ENCODE assay signal across 2 cellular contexts in genomic region chr2:177175917-177176668, GRCh38.
TF ChIP-seq lines count a peak whose summit lies in the region.

No MANE protein-coding gene starts in this region.

TF ChIP-seq in HepG2, 621 proteins besides CTCF, POLR2A, EP300 and RAD21 (continued from another document):
- TF ChIP-seq, protein P1, sequence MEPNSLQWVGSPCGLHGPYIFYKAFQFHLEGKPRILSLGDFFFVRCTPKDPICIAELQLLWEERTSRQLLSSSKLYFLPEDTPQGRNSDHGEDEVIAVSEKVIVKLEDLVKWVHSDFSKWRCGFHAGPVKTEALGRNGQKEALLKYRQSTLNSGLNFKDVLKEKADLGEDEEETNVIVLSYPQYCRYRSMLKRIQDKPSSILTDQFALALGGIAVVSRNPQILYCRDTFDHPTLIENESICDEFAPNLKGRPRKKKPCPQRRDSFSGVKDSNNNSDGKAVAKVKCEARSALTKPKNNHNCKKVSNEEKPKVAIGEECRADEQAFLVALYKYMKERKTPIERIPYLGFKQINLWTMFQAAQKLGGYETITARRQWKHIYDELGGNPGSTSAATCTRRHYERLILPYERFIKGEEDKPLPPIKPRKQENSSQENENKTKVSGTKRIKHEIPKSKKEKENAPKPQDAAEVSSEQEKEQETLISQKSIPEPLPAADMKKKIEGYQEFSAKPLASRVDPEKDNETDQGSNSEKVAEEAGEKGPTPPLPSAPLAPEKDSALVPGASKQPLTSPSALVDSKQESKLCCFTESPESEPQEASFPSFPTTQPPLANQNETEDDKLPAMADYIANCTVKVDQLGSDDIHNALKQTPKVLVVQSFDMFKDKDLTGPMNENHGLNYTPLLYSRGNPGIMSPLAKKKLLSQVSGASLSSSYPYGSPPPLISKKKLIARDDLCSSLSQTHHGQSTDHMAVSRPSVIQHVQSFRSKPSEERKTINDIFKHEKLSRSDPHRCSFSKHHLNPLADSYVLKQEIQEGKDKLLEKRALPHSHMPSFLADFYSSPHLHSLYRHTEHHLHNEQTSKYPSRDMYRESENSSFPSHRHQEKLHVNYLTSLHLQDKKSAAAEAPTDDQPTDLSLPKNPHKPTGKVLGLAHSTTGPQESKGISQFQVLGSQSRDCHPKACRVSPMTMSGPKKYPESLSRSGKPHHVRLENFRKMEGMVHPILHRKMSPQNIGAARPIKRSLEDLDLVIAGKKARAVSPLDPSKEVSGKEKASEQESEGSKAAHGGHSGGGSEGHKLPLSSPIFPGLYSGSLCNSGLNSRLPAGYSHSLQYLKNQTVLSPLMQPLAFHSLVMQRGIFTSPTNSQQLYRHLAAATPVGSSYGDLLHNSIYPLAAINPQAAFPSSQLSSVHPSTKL (CRISPR knock-in tag; IDR thresholded peaks at IDR 0.05) = peak; percentile 14; the same call in 1 of the 2 replicates
- TF ChIP-seq ZNF550 (CRISPR knock-in tag; IDR thresholded peaks at IDR 0.05; ENCODE audit: borderline replicate concordance) = no peak
- peak; percentile 87 for TF ChIP-seq TEAD3 (CRISPR knock-in tag; optimal IDR thresholded peaks at IDR 0.05; ENCODE audit: borderline replicate concordance)
- TF ChIP-seq ZNF558 (CRISPR knock-in tag; IDR thresholded peaks at IDR 0.05; ENCODE audit: borderline replicate concordance) = 0 out of 2 replicates have a peak, but pooled peaks have one; percentile 37
- peak; percentile 65; the same call in 1 of the 2 replicates for TF ChIP-seq ZNF460 (CRISPR knock-in tag; IDR thresholded peaks at IDR 0.05; ENCODE audit: borderline replicate concordance)
- 0 out of 2 replicates have a peak, but pooled peaks have one; percentile 48 for TF ChIP-seq NCOA1 (CRISPR knock-in tag; IDR thresholded peaks at IDR 0.05)
- TF ChIP-seq, protein P2, sequence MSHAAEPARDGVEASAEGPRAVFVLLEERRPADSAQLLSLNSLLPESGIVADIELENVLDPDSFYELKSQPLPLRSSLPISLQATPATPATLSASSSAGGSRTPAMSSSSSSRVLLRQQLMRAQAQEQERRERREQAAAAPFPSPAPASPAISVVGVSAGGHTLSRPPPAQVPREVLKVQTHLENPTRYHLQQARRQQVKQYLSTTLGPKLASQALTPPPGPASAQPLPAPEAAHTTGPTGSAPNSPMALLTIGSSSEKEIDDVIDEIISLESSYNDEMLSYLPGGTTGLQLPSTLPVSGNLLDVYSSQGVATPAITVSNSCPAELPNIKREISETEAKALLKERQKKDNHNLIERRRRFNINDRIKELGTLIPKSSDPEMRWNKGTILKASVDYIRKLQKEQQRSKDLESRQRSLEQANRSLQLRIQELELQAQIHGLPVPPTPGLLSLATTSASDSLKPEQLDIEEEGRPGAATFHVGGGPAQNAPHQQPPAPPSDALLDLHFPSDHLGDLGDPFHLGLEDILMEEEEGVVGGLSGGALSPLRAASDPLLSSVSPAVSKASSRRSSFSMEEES (CRISPR knock-in tag; IDR thresholded peaks at IDR 0.05) = no peak
- peak; percentile 45; the same call in 1 of the 2 replicates for TF ChIP-seq BCL6 (CRISPR knock-in tag; IDR thresholded peaks at IDR 0.05)
TF ChIP-seq in HepG2: peak in this region for 7.

TF ChIP-seq in WTC11, 78 proteins besides CTCF, POLR2A, EP300 and RAD21:
- no peak for TF ChIP-seq ZNF425 (CRISPR knock-in tag; conservative IDR thresholded peaks at IDR 0.05)
- no peak for TF ChIP-seq SMAD4 (CRISPR knock-in tag; IDR thresholded peaks at IDR 0.05)
- TF ChIP-seq NFE2L1 (CRISPR knock-in tag; IDR thresholded peaks at IDR 0.05) = no peak
- TF ChIP-seq ATF1 (CRISPR knock-in tag; IDR thresholded peaks at IDR 0.05) = no peak
- TF ChIP-seq, protein P3, sequence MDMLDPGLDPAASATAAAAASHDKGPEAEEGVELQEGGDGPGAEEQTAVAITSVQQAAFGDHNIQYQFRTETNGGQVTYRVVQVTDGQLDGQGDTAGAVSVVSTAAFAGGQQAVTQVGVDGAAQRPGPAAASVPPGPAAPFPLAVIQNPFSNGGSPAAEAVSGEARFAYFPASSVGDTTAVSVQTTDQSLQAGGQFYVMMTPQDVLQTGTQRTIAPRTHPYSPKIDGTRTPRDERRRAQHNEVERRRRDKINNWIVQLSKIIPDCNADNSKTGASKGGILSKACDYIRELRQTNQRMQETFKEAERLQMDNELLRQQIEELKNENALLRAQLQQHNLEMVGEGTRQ (CRISPR knock-in tag; IDR thresholded peaks at IDR 0.05) = no peak
- TF ChIP-seq CREB1 (CRISPR knock-in tag; IDR thresholded peaks at IDR 0.05) = no peak
- TF ChIP-seq E2F1 (CRISPR knock-in tag; IDR thresholded peaks at IDR 0.05) = no peak
- TF ChIP-seq IRF2 (CRISPR knock-in tag; IDR thresholded peaks at IDR 0.05; ENCODE audit: borderline replicate concordance, low read depth) = no peak
- no peak for TF ChIP-seq ETV6 (CRISPR knock-in tag; IDR thresholded peaks at IDR 0.05)
- TF ChIP-seq ZNF416 (CRISPR knock-in tag; IDR thresholded peaks at IDR 0.05) = no peak
- no peak for TF ChIP-seq MYBL2 (CRISPR knock-in tag; IDR thresholded peaks at IDR 0.05)
- no peak for TF ChIP-seq ZNF671 (CRISPR knock-in tag; IDR thresholded peaks at IDR 0.05)
- no peak for TF ChIP-seq SP1 (CRISPR knock-in tag; conservative IDR thresholded peaks at IDR 0.05)
- TF ChIP-seq KAT7 (CRISPR knock-in tag; IDR thresholded peaks at IDR 0.05; ENCODE audit: borderline replicate concordance) = no peak
- TF ChIP-seq, protein P4, sequence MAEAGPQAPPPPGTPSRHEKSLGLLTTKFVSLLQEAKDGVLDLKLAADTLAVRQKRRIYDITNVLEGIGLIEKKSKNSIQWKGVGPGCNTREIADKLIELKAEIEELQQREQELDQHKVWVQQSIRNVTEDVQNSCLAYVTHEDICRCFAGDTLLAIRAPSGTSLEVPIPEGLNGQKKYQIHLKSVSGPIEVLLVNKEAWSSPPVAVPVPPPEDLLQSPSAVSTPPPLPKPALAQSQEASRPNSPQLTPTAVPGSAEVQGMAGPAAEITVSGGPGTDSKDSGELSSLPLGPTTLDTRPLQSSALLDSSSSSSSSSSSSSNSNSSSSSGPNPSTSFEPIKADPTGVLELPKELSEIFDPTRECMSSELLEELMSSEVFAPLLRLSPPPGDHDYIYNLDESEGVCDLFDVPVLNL (CRISPR knock-in tag; IDR thresholded peaks at IDR 0.05; ENCODE audit: borderline replicate concordance, low read depth) = no peak
